In genomic region chr14:105018414-105018813, GRCh38 we compare ENCODE assay signal across 13 cellular contexts. TPM values are rescaled to one million over a fixed set of nuclear protein-coding genes. Genes with fewer than 3 reads are reported as not detected.
A peak's percentile ranks its signal among the peaks of the same experiment; 100 is the strongest.
DNase-seq lines count a peak whose midpoint lies in the region; ATAC-seq, FAIRE-seq and TF ChIP-seq lines count a peak whose summit lies in the region.
"Had no signal": no experiment of that assay in that cellular context is flagged by ENCODE, and none has a peak within 500 bp of the region (broad histone marks: within the 10 kb centered on the region; RNA-seq: fewer than 3 reads in every experiment).

No MANE protein-coding gene starts in this region.

- peaks cover 71% of the 10 kb centered on the region for H4K20me1 ChIP-seq in DND-41 (ENCODE audit: insufficient read depth, low read length)

- no peak for TF ChIP-seq EP300 in A549 (IDR thresholded peaks at IDR 0.05)

- H3K79me2 ChIP-seq in DND-41 (ENCODE audit: insufficient read depth, low read length), result peaks cover 87% of the 10 kb centered on the region

- H3K4me1 ChIP-seq in A549, result peaks cover 70% of the 10 kb centered on the region
- peaks cover 52% of the 10 kb centered on the region for H3K4me1 ChIP-seq in DND-41 (ENCODE audit: insufficient read depth, low read length)
- peaks cover 67% of the 10 kb centered on the region for H3K4me1 ChIP-seq in vagina

- H3K27me3 ChIP-seq in DND-41 (ENCODE audit: insufficient read depth, low read length, poor library complexity) (no peaks in the 10 kb centered on the region), vagina (no peaks in the 10 kb centered on the region)
- H3K27me3 ChIP-seq: body of pancreas, right atrium auricular region, transverse colon had no signal

- H3K36me3 ChIP-seq in DND-41 (ENCODE audit: insufficient read depth, low read length), result peaks cover 63% of the 10 kb centered on the region
- no peaks in the 10 kb centered on the region for H3K36me3 ChIP-seq in vagina
- H3K36me3 ChIP-seq: right atrium auricular region, transverse colon had no signal

- CTCF ChIA-PET in A549 (lab: Yijun Ruan, JAX) (interaction anchor here (0.7 to 28.5 kb wide), 10 partner anchors 10 to 462 kb away, joined by 3 to 509 read pairs (median 4); partner anchors contain the start of gene CLBA1), RWPE1 (lab: Yijun Ruan, JAX) (interaction anchor here (0.6 to 2.6 kb wide), 4 partner anchors 12 to 43 kb away, joined by 3 to 16 read pairs (median 6); no protein-coding TSS in a partner anchor)

- no peak for TF ChIP-seq CTCF in A549 (IDR thresholded peaks at IDR 0.05)
- TF ChIP-seq CTCF in DND-41 (IDR thresholded peaks at IDR 0.05; ENCODE audit: borderline replicate concordance, extremely low read depth, low read length, poor library complexity, severe bottlenecking), result no peak
- TF ChIP-seq CTCF in RWPE1 (conservative IDR thresholded peaks at IDR 0.05; ENCODE audit: low read depth), result no peak
- no peak for TF ChIP-seq CTCF in vagina (IDR thresholded peaks at IDR 0.05)

- no peak for TF ChIP-seq POLR2A in A549 (IDR thresholded peaks at IDR 0.05; ENCODE audit: low read length)
- TF ChIP-seq POLR2A in vagina (IDR thresholded peaks at IDR 0.05), result no peak

- TF ChIP-seq RAD21 in A549 (conservative IDR thresholded peaks at IDR 0.05 in 1 of 2, IDR thresholded peaks at IDR 0.05 in 1 of 2), result no peak

- no peak for ATAC-seq in A549
- ATAC-seq in DND-41 (ENCODE audit: insufficient read depth, low read depth), result no peak
- ATAC-seq in HG02981 (IDR thresholded peaks at IDR 0.05; ENCODE audit: unreplicated experiment), result no peak
- no peak for ATAC-seq in GM19397 (IDR thresholded peaks at IDR 0.05; ENCODE audit: unreplicated experiment)
- ATAC-seq: body of pancreas had no signal

- peak overlapping the region; percentile 75 for H3K4me2 ChIP-seq in A549
- peak overlapping the region; percentile 95 for H3K4me2 ChIP-seq in DND-41 (ENCODE audit: insufficient read depth, low read length)

- H3K27ac ChIP-seq in A549, result peak overlapping the region in 1 of 2 experiments; percentile 98; a peak in 3 of 6 replicates
- H3K27ac ChIP-seq in DND-41 (ENCODE audit: low read length), result no peak overlapping the region
- peak overlapping the region; percentile 94 for H3K27ac ChIP-seq in RWPE1
- H3K27ac ChIP-seq in epithelial cell of prostate, result peak overlapping the region; percentile 99
- no peak overlapping the region for H3K27ac ChIP-seq in vagina
- H3K27ac ChIP-seq: body of pancreas, right atrium auricular region had no signal

- no peak for DNase-seq in A549 (ENCODE audit: low read depth in 1 of 2, low spot score in 1 of 2)
- DNase-seq in DND-41, result no peak
- no peak for DNase-seq in RWPE1 (ENCODE audit: low spot score)
- DNase-seq in epithelial cell of prostate (ENCODE audit: low read depth, low spot score), result no peak
- no peak for DNase-seq in vagina (ENCODE audit: extremely low spot score in 2 of 2)
- DNase-seq in NCI-H2227 (lab: John Stamatoyannopoulos, UW; ENCODE audit: unreplicated experiment), result no peak
- DNase-seq: activated CD8-positive, alpha-beta memory T cell treated with anti-CD3 and anti-CD28 coated beads for 24 hours; body of pancreas; NCI-H1105; transverse colon had no signal

- FAIRE-seq in A549 (lab: Jason Lieb, UNC), result no peak

- no peak overlapping the region for H3K4me3 ChIP-seq in A549
- peak overlapping the region in 1 of 2 experiments; percentile 44; a peak in 2 of 4 replicates for H3K4me3 ChIP-seq in DND-41 (ENCODE audit: low read depth in 1 of 2, low read length in 2 of 2)
- no peak overlapping the region for H3K4me3 ChIP-seq in vagina
- H3K4me3 ChIP-seq: body of pancreas, right atrium auricular region, transverse colon had no signal

- H2AFZ ChIP-seq in DND-41 (ENCODE audit: low read depth, low read length), result no peak overlapping the region

- intact Hi-C loops in vagina (cut with DNase I), result no loop called here

- POLR2A ChIA-PET in A549 (lab: Yijun Ruan, JAX) (no interaction called here), RWPE1 (lab: Yijun Ruan, JAX; ENCODE audit: low non-redundant PET) (interaction anchor here (0.6 kb wide), 2 partner anchors 20 to 124 kb away, joined by 3 to 4 read pairs; no protein-coding TSS in a partner anchor)

- no peaks in the 10 kb centered on the region for H3K9me3 ChIP-seq in A549
- no peaks in the 10 kb centered on the region for H3K9me3 ChIP-seq in DND-41 (ENCODE audit: insufficient read depth, low read length, severe bottlenecking)
- no peaks in the 10 kb centered on the region for H3K9me3 ChIP-seq in vagina
- H3K9me3 ChIP-seq: body of pancreas, right atrium auricular region, transverse colon had no signal

- peak overlapping the region; percentile 100 for H3K9ac ChIP-seq in DND-41 (ENCODE audit: low read depth, low read length)

- WGBS in A549 (ENCODE audit: missing lambda C conversion rate), result 80% methylated on average over 4 of the region's 4 CpGs

TF ChIP-seq in A549, 52 proteins besides CTCF, POLR2A, EP300 and RAD21:
- TF ChIP-seq HOXB13 (CRISPR knock-in tag; IDR thresholded peaks at IDR 0.05; ENCODE audit: low read depth), result no peak
- no peak for TF ChIP-seq FOSB (CRISPR knock-in tag; IDR thresholded peaks at IDR 0.05)
- no peak for TF ChIP-seq ESRRA (IDR thresholded peaks at IDR 0.05; ENCODE audit: borderline replicate concordance, low read length)
- TF ChIP-seq CHD2 (IDR thresholded peaks at IDR 0.05; ENCODE audit: low read length, partially characterized antibody), result no peak
- no peak for TF ChIP-seq FOXS1 (CRISPR knock-in tag; IDR thresholded peaks at IDR 0.05)
- no peak for TF ChIP-seq CBX2 (IDR thresholded peaks at IDR 0.05; ENCODE audit: borderline replicate concordance, low read depth)
- TF ChIP-seq NFE2L2 (conservative IDR thresholded peaks at IDR 0.05; ENCODE audit: low read length), result no peak
- TF ChIP-seq CHD4 (IDR thresholded peaks at IDR 0.05; ENCODE audit: borderline replicate concordance), result no peak
- TF ChIP-seq ZSCAN20 (CRISPR knock-in tag; IDR thresholded peaks at IDR 0.05), result no peak
- TF ChIP-seq, protein P1, sequence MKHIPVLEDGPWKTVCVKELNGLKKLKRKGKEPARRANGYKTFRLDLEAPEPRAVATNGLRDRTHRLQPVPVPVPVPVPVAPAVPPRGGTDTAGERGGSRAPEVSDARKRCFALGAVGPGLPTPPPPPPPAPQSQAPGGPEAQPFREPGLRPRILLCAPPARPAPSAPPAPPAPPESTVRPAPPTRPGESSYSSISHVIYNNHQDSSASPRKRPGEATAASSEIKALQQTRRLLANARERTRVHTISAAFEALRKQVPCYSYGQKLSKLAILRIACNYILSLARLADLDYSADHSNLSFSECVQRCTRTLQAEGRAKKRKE (CRISPR knock-in tag; IDR thresholded peaks at IDR 0.05; ENCODE audit: low read depth), result no peak
- no peak for TF ChIP-seq RNF2 (IDR thresholded peaks at IDR 0.05; ENCODE audit: borderline replicate concordance, low read depth)

RNA-seq across cellular contexts. Expression of gene CDCA4, which starts 2.5 kb away (rescaled TPM):
- polyA plus RNA-seq in A549 (2011; rRNA removed) (19.5 and 24.2 TPM in 2 replicates), A549 (2017; fragmentation: RNase III; extraction: RNeasy Plus Mini Kit Qiagen cat#74134 plus additional on column Dnase treatment) (25.9 to 28.0 TPM (median 26.9 TPM) in 3 replicates)
- polyA plus RNA-seq in A549 (2012; cell fraction: cytosol; rRNA removed), result 42.8 and 52.7 TPM in 2 replicates
- 44.8 and 46.3 TPM in 2 replicates for polyA plus RNA-seq in A549 (2012; cell fraction: nucleus; rRNA removed)
- 16.6 and 20.0 TPM in 2 replicates for polyA minus RNA-seq in A549 (2011; rRNA and poly(A)+ RNA removed)
- 15.2 TPM for total RNA-seq in vagina

RNA-seq across cellular contexts. Expression of gene CLBA1, which starts 32.8 kb away (rescaled TPM):
- polyA plus RNA-seq in A549 (2011; rRNA removed) (11.3 and 11.5 TPM in 2 replicates), A549 (2017; fragmentation: RNase III; extraction: RNeasy Plus Mini Kit Qiagen cat#74134 plus additional on column Dnase treatment) (10.7 to 12.5 TPM (median 12.0 TPM) in 3 replicates)
- 7.7 and 8.6 TPM in 2 replicates for polyA plus RNA-seq in A549 (2012; cell fraction: cytosol; rRNA removed)
- polyA plus RNA-seq in A549 (2012; cell fraction: nucleus; rRNA removed), result 14.0 and 16.7 TPM in 2 replicates
- 8.6 and 9.5 TPM in 2 replicates for polyA minus RNA-seq in A549 (2011; rRNA and poly(A)+ RNA removed)
- 4.7 TPM for total RNA-seq in vagina

RNA-seq across cellular contexts. Expression of gene AHNAK2, which starts 40.2 kb away (rescaled TPM):
- 43.7 and 56.7 TPM in 2 replicates for polyA plus RNA-seq in A549 (2011; rRNA removed)
- polyA plus RNA-seq in A549 (2012; cell fraction: cytosol; rRNA removed), result 9.8 and 11.7 TPM in 2 replicates
- polyA plus RNA-seq in A549 (2012; cell fraction: nucleus; rRNA removed), result 65.0 and 74.3 TPM in 2 replicates
- polyA plus RNA-seq in A549 (2017; fragmentation: RNase III; extraction: RNeasy Plus Mini Kit Qiagen cat#74134 plus additional on column Dnase treatment), result 34.4 to 46.5 TPM (median 43.3 TPM) in 3 replicates
- 212 and 231 TPM in 2 replicates for polyA minus RNA-seq in A549 (2011; rRNA and poly(A)+ RNA removed)
- total RNA-seq in vagina, result 180 TPM

RNA-seq across cellular contexts. Expression of gene GPR132, which starts 46.8 kb away (rescaled TPM):
- polyA plus RNA-seq in A549 (2011; rRNA removed) (0.19 and 0.49 TPM in 2 replicates), A549 (2017; fragmentation: RNase III; extraction: RNeasy Plus Mini Kit Qiagen cat#74134 plus additional on column Dnase treatment) (0.16 to 0.22 TPM (median 0.18 TPM) in 3 replicates)
- 0.12 and 0.39 TPM in 2 replicates for polyA plus RNA-seq in A549 (2012; cell fraction: cytosol; rRNA removed)
- polyA plus RNA-seq in A549 (2012; cell fraction: nucleus; rRNA removed), result 2.3 and 3.7 TPM in 2 replicates
- polyA minus RNA-seq in A549 (2011; rRNA and poly(A)+ RNA removed), result 0.62 and 0.73 TPM in 2 replicates
- 9.1 TPM for total RNA-seq in vagina

Comparison
In these comparisons a context has a peak if more than half of its experiments do, and no peak if none do; other contexts are left out.
1. H3K27ac ChIP-seq: peak in RWPE1 (single experiment) and epithelial cell of prostate (single experiment); none in DND-41 (single experiment) and vagina (single experiment).